In the genomic region with DNA sequence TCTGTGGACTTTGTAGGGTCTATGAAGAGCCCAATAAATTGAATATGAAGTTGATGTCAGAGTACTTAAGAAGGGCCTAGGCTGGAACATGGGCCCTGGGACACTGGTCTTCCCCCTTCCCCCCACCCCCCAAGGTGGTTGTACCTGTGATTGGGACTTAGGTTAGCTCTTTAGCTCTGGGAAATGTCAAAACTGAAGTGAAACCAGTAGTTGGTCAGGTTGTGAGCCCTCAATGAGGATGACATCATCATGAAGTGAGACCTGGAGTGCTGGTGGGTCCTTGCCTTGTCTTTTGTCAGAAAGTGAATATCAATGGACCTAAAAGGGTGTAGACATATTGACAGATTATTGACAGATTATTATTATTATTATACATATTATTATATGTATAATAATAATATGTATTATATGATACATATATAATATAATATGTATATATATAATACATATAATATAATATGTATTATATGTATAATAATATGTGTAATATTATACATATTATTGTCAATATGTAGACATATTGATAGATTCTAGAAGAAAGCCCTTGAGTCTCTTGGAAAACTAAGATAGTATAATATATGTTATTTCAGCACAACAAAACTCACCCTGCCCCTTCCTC, we compare ENCODE assay signal across 1 cellular context.
A peak's percentile ranks its signal among the peaks of the same experiment; 100 is the strongest.
TF ChIP-seq lines count a peak whose summit lies in the region.

No MANE protein-coding gene starts in this region.

TF ChIP-seq in GM12878, 131 proteins besides CTCF, POLR2A, EP300 and RAD21 (continued from another document):
- TF ChIP-seq, protein P1, sequence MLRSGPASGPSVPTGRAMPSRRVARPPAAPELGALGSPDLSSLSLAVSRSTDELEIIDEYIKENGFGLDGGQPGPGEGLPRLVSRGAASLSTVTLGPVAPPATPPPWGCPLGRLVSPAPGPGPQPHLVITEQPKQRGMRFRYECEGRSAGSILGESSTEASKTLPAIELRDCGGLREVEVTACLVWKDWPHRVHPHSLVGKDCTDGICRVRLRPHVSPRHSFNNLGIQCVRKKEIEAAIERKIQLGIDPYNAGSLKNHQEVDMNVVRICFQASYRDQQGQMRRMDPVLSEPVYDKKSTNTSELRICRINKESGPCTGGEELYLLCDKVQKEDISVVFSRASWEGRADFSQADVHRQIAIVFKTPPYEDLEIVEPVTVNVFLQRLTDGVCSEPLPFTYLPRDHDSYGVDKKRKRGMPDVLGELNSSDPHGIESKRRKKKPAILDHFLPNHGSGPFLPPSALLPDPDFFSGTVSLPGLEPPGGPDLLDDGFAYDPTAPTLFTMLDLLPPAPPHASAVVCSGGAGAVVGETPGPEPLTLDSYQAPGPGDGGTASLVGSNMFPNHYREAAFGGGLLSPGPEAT (IDR thresholded peaks at IDR 0.05; ENCODE audit: low read depth): 0 out of 2 replicates have a peak, but pooled peaks have one; percentile 42
- TF ChIP-seq CHD4 (IDR thresholded peaks at IDR 0.05) (no peak), EGR1 (IDR thresholded peaks at IDR 0.05; ENCODE audit: borderline replicate concordance in 1 of 2, low read depth in 2 of 2, low read length in 2 of 2) (no peak), KDM1A (IDR thresholded peaks at IDR 0.05; ENCODE audit: borderline replicate concordance) (no peak), POU2F2 (IDR thresholded peaks at IDR 0.05; ENCODE audit: borderline replicate concordance, low read depth, low read length) (peak; percentile 19; the same call in 1 of the 3 replicates), JUND (IDR thresholded peaks at IDR 0.05; ENCODE audit: low read depth, low read length) (peak; percentile 73), CREB1 (IDR thresholded peaks at IDR 0.05; ENCODE audit: low read depth) (peak; percentile 67), SREBF2 (IDR thresholded peaks at IDR 0.05; ENCODE audit: low read length) (no peak), ZNF217 (IDR thresholded peaks at IDR 0.05) (no peak), ETV6 (conservative IDR thresholded peaks at IDR 0.05 in 1 of 2, IDR thresholded peaks at IDR 0.05 in 1 of 2; ENCODE audit: borderline replicate concordance in 1 of 2, low read depth in 1 of 2) (0 out of 4 replicates have a peak, but pooled peaks of 1 of the 2 experiments have one; percentile 28), ZNF384 (IDR thresholded peaks at IDR 0.05; ENCODE audit: borderline replicate concordance, low read depth, low read length) (no peak), EED (IDR thresholded peaks at IDR 0.05; ENCODE audit: low read depth) (peak; percentile 77), CREM (IDR thresholded peaks at IDR 0.05; ENCODE audit: low read depth) (peak; percentile 80; the same call in 1 of the 2 replicates), BACH1 (IDR thresholded peaks at IDR 0.05; ENCODE audit: borderline replicate concordance) (peak; percentile 65; the same call in 1 of the 2 replicates), MTA2 (IDR thresholded peaks at IDR 0.05; ENCODE audit: low read depth) (peak; percentile 78), NBN (IDR thresholded peaks at IDR 0.05) (peak; percentile 53; the same call in 1 of the 2 replicates), NFIC (IDR thresholded peaks at IDR 0.05; ENCODE audit: low read depth, low read length) (peak; percentile 83), SPI1 (IDR thresholded peaks at IDR 0.05; ENCODE audit: borderline replicate concordance, insufficient read depth, low read depth, low read length) (peak; percentile 85), CHD2 (IDR thresholded peaks at IDR 0.05; ENCODE audit: borderline replicate concordance, low read depth, low read length) (peak; percentile 52; the same call in 1 of the 2 replicates), RELA (IDR thresholded peaks at IDR 0.05; ENCODE audit: borderline replicate concordance, partially characterized antibody) (peak; percentile 49), RB1 (IDR thresholded peaks at IDR 0.05; ENCODE audit: borderline replicate concordance) (no peak), MYC (IDR thresholded peaks at IDR 0.05; ENCODE audit: insufficient read depth, insufficient read length, insufficient replicate concordance, low read length, severe bottlenecking) (no peak), BHLHE40 (IDR thresholded peaks at IDR 0.05; ENCODE audit: borderline replicate concordance in 1 of 2, low read depth in 2 of 2, low read length in 1 of 2) (peak in 1 of 2 experiments; percentile 35; a peak in 1 of 4 replicates), MEF2A (IDR thresholded peaks at IDR 0.05; ENCODE audit: insufficient read depth, low read depth, low read length) (0 out of 2 replicates have a peak, but pooled peaks have one; percentile 13), RUNX3 (IDR thresholded peaks at IDR 0.05; ENCODE audit: low read length) (peak; percentile 92), JUNB (IDR thresholded peaks at IDR 0.05) (peak; percentile 86)
- TF ChIP-seq, protein P2, sequence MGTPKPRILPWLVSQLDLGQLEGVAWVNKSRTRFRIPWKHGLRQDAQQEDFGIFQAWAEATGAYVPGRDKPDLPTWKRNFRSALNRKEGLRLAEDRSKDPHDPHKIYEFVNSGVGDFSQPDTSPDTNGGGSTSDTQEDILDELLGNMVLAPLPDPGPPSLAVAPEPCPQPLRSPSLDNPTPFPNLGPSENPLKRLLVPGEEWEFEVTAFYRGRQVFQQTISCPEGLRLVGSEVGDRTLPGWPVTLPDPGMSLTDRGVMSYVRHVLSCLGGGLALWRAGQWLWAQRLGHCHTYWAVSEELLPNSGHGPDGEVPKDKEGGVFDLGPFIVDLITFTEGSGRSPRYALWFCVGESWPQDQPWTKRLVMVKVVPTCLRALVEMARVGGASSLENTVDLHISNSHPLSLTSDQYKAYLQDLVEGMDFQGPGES (IDR thresholded peaks at IDR 0.05): no peak
- TF ChIP-seq, protein P3, sequence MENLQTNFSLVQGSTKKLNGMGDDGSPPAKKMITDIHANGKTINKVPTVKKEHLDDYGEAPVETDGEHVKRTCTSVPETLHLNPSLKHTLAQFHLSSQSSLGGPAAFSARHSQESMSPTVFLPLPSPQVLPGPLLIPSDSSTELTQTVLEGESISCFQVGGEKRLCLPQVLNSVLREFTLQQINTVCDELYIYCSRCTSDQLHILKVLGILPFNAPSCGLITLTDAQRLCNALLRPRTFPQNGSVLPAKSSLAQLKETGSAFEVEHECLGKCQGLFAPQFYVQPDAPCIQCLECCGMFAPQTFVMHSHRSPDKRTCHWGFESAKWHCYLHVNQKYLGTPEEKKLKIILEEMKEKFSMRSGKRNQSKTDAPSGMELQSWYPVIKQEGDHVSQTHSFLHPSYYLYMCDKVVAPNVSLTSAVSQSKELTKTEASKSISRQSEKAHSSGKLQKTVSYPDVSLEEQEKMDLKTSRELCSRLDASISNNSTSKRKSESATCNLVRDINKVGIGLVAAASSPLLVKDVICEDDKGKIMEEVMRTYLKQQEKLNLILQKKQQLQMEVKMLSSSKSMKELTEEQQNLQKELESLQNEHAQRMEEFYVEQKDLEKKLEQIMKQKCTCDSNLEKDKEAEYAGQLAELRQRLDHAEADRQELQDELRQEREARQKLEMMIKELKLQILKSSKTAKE (IDR thresholded peaks at IDR 0.05; ENCODE audit: low read depth, poor library complexity, severe bottlenecking): peak; percentile 23
- TF ChIP-seq, protein P4, sequence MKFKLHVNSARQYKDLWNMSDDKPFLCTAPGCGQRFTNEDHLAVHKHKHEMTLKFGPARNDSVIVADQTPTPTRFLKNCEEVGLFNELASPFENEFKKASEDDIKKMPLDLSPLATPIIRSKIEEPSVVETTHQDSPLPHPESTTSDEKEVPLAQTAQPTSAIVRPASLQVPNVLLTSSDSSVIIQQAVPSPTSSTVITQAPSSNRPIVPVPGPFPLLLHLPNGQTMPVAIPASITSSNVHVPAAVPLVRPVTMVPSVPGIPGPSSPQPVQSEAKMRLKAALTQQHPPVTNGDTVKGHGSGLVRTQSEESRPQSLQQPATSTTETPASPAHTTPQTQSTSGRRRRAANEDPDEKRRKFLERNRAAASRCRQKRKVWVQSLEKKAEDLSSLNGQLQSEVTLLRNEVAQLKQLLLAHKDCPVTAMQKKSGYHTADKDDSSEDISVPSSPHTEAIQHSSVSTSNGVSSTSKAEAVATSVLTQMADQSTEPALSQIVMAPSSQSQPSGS (IDR thresholded peaks at IDR 0.05; ENCODE audit: low read length): peak; percentile 96
- TF ChIP-seq, protein P5, sequence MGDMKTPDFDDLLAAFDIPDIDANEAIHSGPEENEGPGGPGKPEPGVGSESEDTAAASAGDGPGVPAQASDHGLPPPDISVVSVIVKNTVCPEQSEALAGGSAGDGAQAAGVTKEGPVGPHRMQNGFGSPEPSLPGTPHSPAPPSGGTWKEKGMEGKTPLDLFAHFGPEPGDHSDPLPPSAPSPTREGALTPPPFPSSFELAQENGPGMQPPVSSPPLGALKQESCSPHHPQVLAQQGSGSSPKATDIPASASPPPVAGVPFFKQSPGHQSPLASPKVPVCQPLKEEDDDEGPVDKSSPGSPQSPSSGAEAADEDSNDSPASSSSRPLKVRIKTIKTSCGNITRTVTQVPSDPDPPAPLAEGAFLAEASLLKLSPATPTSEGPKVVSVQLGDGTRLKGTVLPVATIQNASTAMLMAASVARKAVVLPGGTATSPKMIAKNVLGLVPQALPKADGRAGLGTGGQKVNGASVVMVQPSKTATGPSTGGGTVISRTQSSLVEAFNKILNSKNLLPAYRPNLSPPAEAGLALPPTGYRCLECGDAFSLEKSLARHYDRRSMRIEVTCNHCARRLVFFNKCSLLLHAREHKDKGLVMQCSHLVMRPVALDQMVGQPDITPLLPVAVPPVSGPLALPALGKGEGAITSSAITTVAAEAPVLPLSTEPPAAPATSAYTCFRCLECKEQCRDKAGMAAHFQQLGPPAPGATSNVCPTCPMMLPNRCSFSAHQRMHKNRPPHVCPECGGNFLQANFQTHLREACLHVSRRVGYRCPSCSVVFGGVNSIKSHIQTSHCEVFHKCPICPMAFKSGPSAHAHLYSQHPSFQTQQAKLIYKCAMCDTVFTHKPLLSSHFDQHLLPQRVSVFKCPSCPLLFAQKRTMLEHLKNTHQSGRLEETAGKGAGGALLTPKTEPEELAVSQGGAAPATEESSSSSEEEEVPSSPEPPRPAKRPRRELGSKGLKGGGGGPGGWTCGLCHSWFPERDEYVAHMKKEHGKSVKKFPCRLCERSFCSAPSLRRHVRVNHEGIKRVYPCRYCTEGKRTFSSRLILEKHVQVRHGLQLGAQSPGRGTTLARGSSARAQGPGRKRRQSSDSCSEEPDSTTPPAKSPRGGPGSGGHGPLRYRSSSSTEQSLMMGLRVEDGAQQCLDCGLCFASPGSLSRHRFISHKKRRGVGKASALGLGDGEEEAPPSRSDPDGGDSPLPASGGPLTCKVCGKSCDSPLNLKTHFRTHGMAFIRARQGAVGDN (IDR thresholded peaks at IDR 0.05): no peak
TF ChIP-seq in GM12878: peak in this region for 27.
